8 cellular contexts compared by ENCODE assay signal in the genomic region with DNA sequence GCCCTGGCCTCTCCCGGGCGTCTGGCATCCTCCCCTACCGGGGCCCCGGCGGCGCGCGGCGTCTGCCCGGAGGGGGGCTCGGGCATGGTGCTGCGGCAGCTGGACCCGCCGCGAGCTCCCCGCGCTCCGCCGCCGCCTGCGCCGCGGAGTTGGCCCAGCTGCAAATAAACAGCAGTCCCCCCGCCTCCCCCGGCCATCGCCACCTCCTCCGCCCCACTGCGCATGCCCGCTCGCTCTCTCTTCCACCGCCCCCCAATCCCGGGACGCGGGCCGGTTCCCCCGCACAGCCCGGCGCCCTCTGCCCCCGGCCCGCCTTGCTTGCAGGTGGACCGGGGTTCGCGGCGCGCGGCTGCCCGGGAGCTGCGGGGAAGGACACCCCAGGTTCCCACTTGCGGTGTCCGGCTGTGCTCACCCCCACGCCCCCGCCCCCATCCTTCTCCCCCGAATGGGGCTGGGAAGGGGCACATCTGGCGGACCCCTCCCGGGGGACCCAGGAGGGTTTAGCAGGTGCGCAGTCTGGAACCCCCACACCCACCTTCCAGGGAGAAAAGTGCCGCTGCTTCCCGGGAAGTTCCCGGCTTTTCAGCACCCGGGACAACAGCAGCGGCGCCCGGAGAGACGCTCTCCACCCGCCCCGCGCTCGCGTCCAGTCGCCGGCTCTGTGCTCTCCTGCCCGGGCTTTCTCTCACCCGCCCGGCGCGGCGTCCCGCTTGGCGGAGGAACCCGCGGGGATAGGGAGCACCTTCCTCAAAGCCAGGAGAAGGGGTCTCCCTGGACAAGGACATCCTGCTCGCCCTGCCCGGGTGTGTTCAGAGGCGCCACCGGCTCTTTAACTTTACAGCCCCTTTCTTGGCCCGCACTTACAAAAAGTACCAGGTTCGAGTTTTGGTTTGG. TPM values are rescaled to one million over a fixed set of nuclear protein-coding genes. Genes with fewer than 3 reads are reported as not detected.
DNase-seq lines count a peak whose midpoint lies in the region; TF ChIP-seq lines count a peak whose summit lies in the region.

TMTC1 (minus strand) TSS at position 170 of the 894 bp plus-strand sequence. CDS start 191 bp downstream, outside the sequence.

- no peaks in the 10 kb centered on the region for H3K27me3 ChIP-seq in ascending aorta

- POLR2A ChIA-PET in activated CD4-positive, alpha-beta T cell treated with anti-CD3 and anti-CD28 coated beads, Interleukin-2, amount 10 ng/mL, durations not matched to agents 7 days and 5 days (lab: Charles Lee) = no interaction called here

- in situ Hi-C loops in ACHN (cut with HindIII; ENCODE audit: low pct_ligation_motif_present, low pct_unique_long_range_greater_than_20kb, low sequenced_read_pairs) = no loop called here

- no peaks in the 10 kb centered on the region for H3K9me3 ChIP-seq in ascending aorta

- CTCF ChIA-PET in activated CD4-positive, alpha-beta T cell treated with anti-CD3 and anti-CD28 coated beads, Interleukin-2, amount 10 ng/mL, durations not matched to agents 7 days and 5 days (lab: Charles Lee) = no interaction called here

- no peak for TF ChIP-seq CTCF in ascending aorta (IDR thresholded peaks at IDR 0.05)

- H3K36me3 ChIP-seq in ascending aorta = no peaks in the 10 kb centered on the region

- peaks cover 0 to 12% of the 10 kb centered on the region in 2 donors for H3K4me1 ChIP-seq in ascending aorta

- H3K4me3 ChIP-seq in ascending aorta = peak within 1 kb of the TSS; percentile 75 to 94

- H3K27ac Mint-ChIP-seq in activated CD4-positive, alpha-beta T cell treated with anti-CD3 and anti-CD28 coated beads, Interleukin-2, amount 10 ng/mL, durations not matched to agents 7 days and 5 days = no peak within 1 kb of the TSS

- intact Hi-C loops in ascending aorta (cut with DNase I) = loop anchor here (2.0 to 10.0 kb wide), 7 partner anchors 42 to 968 kb away; partner anchors contain the start of genes CAPRIN2 and ERGIC2

- DNase-seq in activated CD8-positive, alpha-beta memory T cell treated with anti-CD3 and anti-CD28 coated beads, Interleukin-2, amount 50 U/mL, for 48 hours = peak; percentile 59
- no peak for DNase-seq in activated CD8-positive, alpha-beta memory T cell treated with anti-CD3 and anti-CD28 coated beads for 24 hours
- peak; percentile 41 for DNase-seq in NCI-H128 (lab: John Stamatoyannopoulos, UW; ENCODE audit: unreplicated experiment)
- DNase-seq in ascending aorta (ENCODE audit: low spot score in 2 of 2) = peak; percentile 11 to 84
- DNase-seq in hippocampal formation (lab: John Stamatoyannopoulos, UW) = peak; percentile 19 to 71
- DNase-seq in pulmonary artery endothelial cell (ENCODE audit: low read depth, low spot score) = no peak
- DNase-seq in ACHN = no peak
- DNase-seq in activated CD4-positive, alpha-beta T cell treated with anti-CD3 and anti-CD28 coated beads, Interleukin-2, amount 10 ng/mL, durations not matched to agents 7 days and 5 days = no peak

- H3K4me1 Mint-ChIP-seq in activated CD4-positive, alpha-beta T cell treated with anti-CD3 and anti-CD28 coated beads, Interleukin-2, amount 10 ng/mL, durations not matched to agents 7 days and 5 days = peaks cover 5% of the 10 kb centered on the region

- H3K27me3 Mint-ChIP-seq in activated CD4-positive, alpha-beta T cell treated with anti-CD3 and anti-CD28 coated beads, Interleukin-2, amount 10 ng/mL, durations not matched to agents 7 days and 5 days = peaks cover 45% of the 10 kb centered on the region

- peak within 1 kb of the TSS; percentile 87 to 91 for H3K27ac ChIP-seq in ascending aorta

- no peaks in the 10 kb centered on the region for H3K36me3 Mint-ChIP-seq in activated CD4-positive, alpha-beta T cell treated with anti-CD3 and anti-CD28 coated beads, Interleukin-2, amount 10 ng/mL, durations not matched to agents 7 days and 5 days (ENCODE audit: low read depth)

- H3K4me3 Mint-ChIP-seq in activated CD4-positive, alpha-beta T cell treated with anti-CD3 and anti-CD28 coated beads, Interleukin-2, amount 10 ng/mL, durations not matched to agents 7 days and 5 days = no peak within 1 kb of the TSS

- no peaks in the 10 kb centered on the region for H3K9me3 Mint-ChIP-seq in activated CD4-positive, alpha-beta T cell treated with anti-CD3 and anti-CD28 coated beads, Interleukin-2, amount 10 ng/mL, durations not matched to agents 7 days and 5 days

RNA-seq across cellular contexts. Expression of gene TMTC1, which starts in this region (rescaled TPM):
- total RNA-seq in ascending aorta (176 TPM), pulmonary artery endothelial cell (15.0 and 49.9 TPM in 2 replicates)
- total RNA-seq in activated CD4-positive, alpha-beta T cell treated with anti-CD3 and anti-CD28 coated beads, Interleukin-2, amount 10 ng/mL, durations not matched to agents 7 days and 5 days = not detected

Comparison
In these comparisons a context has a peak if more than half of its experiments do, and no peak if none do; other contexts are left out.
1. RNA of gene TMTC1 (total RNA-seq): 176 TPM in ascending aorta (single experiment) and 15.0 to 49.9 TPM in pulmonary artery endothelial cell; not detected in activated CD4-positive, alpha-beta T cell treated with anti-CD3 and anti-CD28 coated beads, Interleukin-2, amount 10 ng/mL, durations not matched to agents 7 days and 5 days; every median in the first group is over 10 times any median in the second.
2. DNase-seq: peak in activated CD8-positive, alpha-beta memory T cell treated with anti-CD3 and anti-CD28 coated beads, Interleukin-2, amount 50 U/mL, for 48 hours (single experiment), NCI-H128 (single experiment), ascending aorta (2 of 2) and hippocampal formation (2 of 2); none in activated CD8-positive, alpha-beta memory T cell treated with anti-CD3 and anti-CD28 coated beads for 24 hours (single experiment), pulmonary artery endothelial cell (single experiment), ACHN (single experiment) and activated CD4-positive, alpha-beta T cell treated with anti-CD3 and anti-CD28 coated beads, Interleukin-2, amount 10 ng/mL, durations not matched to agents 7 days and 5 days (single experiment).